Comparison of ENCODE assay signal across 8 cellular contexts in genomic region chr6:43771858-43772570, GRCh38. TPM values are rescaled to one million over a fixed set of nuclear protein-coding genes. Genes with fewer than 3 reads are reported as not detected.
DNase-seq lines count a peak whose midpoint lies in the region; ATAC-seq and TF ChIP-seq lines count a peak whose summit lies in the region.

No MANE protein-coding gene starts in this region.

- DNase-seq in DMS 273 (lab: John Stamatoyannopoulos, UW; ENCODE audit: unreplicated experiment), result peak; percentile 90
- DNase-seq in DMS 273 treated with DMSO at 0.1 percent for 48 hours (lab: John Stamatoyannopoulos, UW), result no peak
- DNase-seq in Karpas-422, result peak; percentile 82
- DNase-seq in activated CD4-positive, alpha-beta T cell treated with anti-CD3 and anti-CD28 coated beads, Interleukin-2, amount 10 ng/mL, durations not matched to agents 24 days and 14 days, result peak; percentile 92
- peak; percentile 64 for DNase-seq in dermis blood vessel endothelial cell
- peak; percentile 70 for DNase-seq in lung (ENCODE audit: low spot score)
- DNase-seq in stimulated activated CD4-positive, alpha-beta T cell treated with anti-CD3 and anti-CD28 coated beads, TNF-alpha, amount 100 ng/mL, for 4 hours (ENCODE audit: low read depth in 3 of 3), result peak; percentile 45 to 56 (median 46)

- no peak for TF ChIP-seq CTCF in lung (IDR thresholded peaks at IDR 0.05; ENCODE audit: control extremely low read depth, extremely low read depth)

- intact Hi-C loops in activated CD4-positive, alpha-beta T cell treated with anti-CD3 and anti-CD28 coated beads, Interleukin-2, amount 10 ng/mL, durations not matched to agents 24 days and 14 days (cut with micrococcal nuclease), result loop anchor here (2.0 to 5.0 kb wide), 5 partner anchors 49 to 475 kb away; partner anchors contain the start of genes HSP90AB1, MRPL14 and TMEM63B

- peak overlapping the region; percentile 95 for H3K27ac Mint-ChIP-seq in activated CD4-positive, alpha-beta T cell treated with anti-CD3 and anti-CD28 coated beads, Interleukin-2, amount 10 ng/mL, durations not matched to agents 24 days and 14 days

- H3K36me3 ChIP-seq in Karpas-422 (ENCODE audit: insufficient read depth, low read length) (peaks cover 2% of the 10 kb centered on the region; the same call in 1 of the 2 replicates), lung (ENCODE audit: control insufficient read depth in 2 of 2, insufficient read depth in 2 of 2, low read length in 2 of 2) (no peaks in the 10 kb centered on the region)

- H3K9me3 ChIP-seq in Karpas-422 (ENCODE audit: low read length) (no peaks in the 10 kb centered on the region), lung (ENCODE audit: control insufficient read depth in 2 of 2, insufficient read depth in 1 of 2, low read length in 1 of 2) (no peaks in the 10 kb centered on the region)

- peaks cover 6% of the 10 kb centered on the region; the same call in 1 of the 2 replicates for H4K20me1 ChIP-seq in Karpas-422 (ENCODE audit: insufficient read depth, low read depth, low read length)

- H3K4me3 Mint-ChIP-seq in activated CD4-positive, alpha-beta T cell treated with anti-CD3 and anti-CD28 coated beads, Interleukin-2, amount 10 ng/mL, durations not matched to agents 24 days and 14 days, result peak overlapping the region; percentile 92

- H3K9ac ChIP-seq in Karpas-422 (ENCODE audit: low read length), result peak overlapping the region; percentile 95

- H3K9me3 Mint-ChIP-seq in activated CD4-positive, alpha-beta T cell treated with anti-CD3 and anti-CD28 coated beads, Interleukin-2, amount 10 ng/mL, durations not matched to agents 24 days and 14 days, result no peaks in the 10 kb centered on the region

- H3K27ac ChIP-seq in Karpas-422 (ENCODE audit: low read length) (peak overlapping the region; percentile 77), lung (ENCODE audit: low read depth in 1 of 2, low read length in 1 of 2) (peak overlapping the region; percentile 91 to 96)

- H3K4me1 ChIP-seq in Karpas-422 (ENCODE audit: low read length), result peaks cover 38% of the 10 kb centered on the region
- peaks cover 17 to 18% of the 10 kb centered on the region in 2 donors for H3K4me1 ChIP-seq in lung (ENCODE audit: control insufficient read depth in 2 of 2, insufficient read depth in 2 of 2, low read length in 2 of 2)

- 0 out of 2 replicates have a peak overlapping the region, but pooled peaks have one; percentile 18 for H2AFZ ChIP-seq in Karpas-422 (ENCODE audit: low read length)

- peak overlapping the region; percentile 95 for H3K4me2 ChIP-seq in Karpas-422 (ENCODE audit: low read depth, low read length, poor library complexity, severe bottlenecking)

- ATAC-seq in lung (ENCODE audit: insufficient read depth, low FRiP score), result peak; percentile 19
- ATAC-seq in GM21825 (IDR thresholded peaks at IDR 0.05; ENCODE audit: unreplicated experiment), result no peak

- H3K4me1 Mint-ChIP-seq in activated CD4-positive, alpha-beta T cell treated with anti-CD3 and anti-CD28 coated beads, Interleukin-2, amount 10 ng/mL, durations not matched to agents 24 days and 14 days, result peaks cover 40% of the 10 kb centered on the region

- peaks cover 58% of the 10 kb centered on the region for H3K79me2 ChIP-seq in Karpas-422 (ENCODE audit: low read length)

- WGBS in lung, 2 donors, result 8 to 22% methylated on average over 28 to 47 of the region's 48 CpGs

- peaks cover 17% of the 10 kb centered on the region for H3K36me3 Mint-ChIP-seq in activated CD4-positive, alpha-beta T cell treated with anti-CD3 and anti-CD28 coated beads, Interleukin-2, amount 10 ng/mL, durations not matched to agents 24 days and 14 days (ENCODE audit: low read depth)

- no peaks in the 10 kb centered on the region for H3K27me3 Mint-ChIP-seq in activated CD4-positive, alpha-beta T cell treated with anti-CD3 and anti-CD28 coated beads, Interleukin-2, amount 10 ng/mL, durations not matched to agents 24 days and 14 days

- H3K27me3 ChIP-seq in Karpas-422 (ENCODE audit: low read length), result no peaks in the 10 kb centered on the region
- no peaks in the 10 kb centered on the region for H3K27me3 ChIP-seq in lung (ENCODE audit: control insufficient read depth, insufficient read depth)

- no peaks in the 10 kb centered on the region for H3K9me2 ChIP-seq in Karpas-422 (replicated peaks; ENCODE audit: insufficient read depth, low read length)

- peak overlapping the region; percentile 78 for H3K4me3 ChIP-seq in Karpas-422 (ENCODE audit: low read length)
- peak overlapping the region; percentile 86 for H3K4me3 ChIP-seq in lung

RNA-seq across cellular contexts. Expression of gene VEGFA, which starts 2.0 kb away (rescaled TPM):
- 146 and 217 TPM in 2 replicates for total RNA-seq in Karpas-422 (2014; rRNA removed; shearing (Covaris generic); ENCODE audit: low replicate concordance)
- 62.9 and 64.6 TPM in 2 replicates for total RNA-seq in activated CD4-positive, alpha-beta T cell treated with anti-CD3 and anti-CD28 coated beads, Interleukin-2, amount 10 ng/mL, durations not matched to agents 24 days and 14 days
- 5.8 and 10.9 TPM in 2 replicates for total RNA-seq in dermis blood vessel endothelial cell
- total RNA-seq in lung, result 100 to 1,000 TPM; 156 to 275 TPM
- 100 to 1,000 TPM in 1 of 2 donors, 10 to 100 TPM in 1; 98.3 to 123 TPM for polyA plus RNA-seq in lung
